In the genomic region with DNA sequence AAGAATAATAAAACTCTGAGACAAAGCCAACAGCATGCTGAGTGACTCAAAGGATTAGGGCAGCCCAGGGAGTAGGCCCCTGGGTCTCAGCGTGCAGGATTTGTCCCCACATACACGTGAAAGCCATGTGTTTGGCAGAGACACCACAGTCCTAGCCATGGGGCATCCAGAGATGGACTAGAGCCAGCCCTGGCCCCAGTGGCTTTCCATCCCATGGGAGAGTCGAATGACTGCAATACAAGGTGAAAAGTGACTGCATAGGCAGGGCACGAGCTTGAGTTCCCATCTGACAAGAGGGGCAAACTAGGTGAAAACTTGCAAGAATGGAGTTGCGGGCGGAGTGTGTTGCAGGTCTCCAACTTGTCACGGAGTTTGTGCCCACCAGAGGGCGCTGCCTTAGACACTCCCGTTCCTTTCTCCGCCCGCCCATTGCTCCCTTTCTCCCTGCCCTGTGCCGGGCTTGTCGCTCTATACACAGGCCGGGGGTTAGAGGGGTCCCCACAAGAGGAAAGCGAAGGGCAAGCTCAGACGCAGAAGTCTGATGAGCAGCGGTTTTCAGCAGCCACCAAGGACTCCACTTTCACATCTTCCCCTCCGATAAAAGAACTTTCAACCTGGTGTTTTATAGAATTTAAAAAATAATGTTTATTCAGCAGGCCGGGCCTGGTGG, we compare ENCODE assay signal across 8 cellular contexts. TPM values are rescaled to one million over a fixed set of nuclear protein-coding genes. Genes with fewer than 3 reads are reported as not detected.
DNase-seq lines count a peak whose midpoint lies in the region; ATAC-seq and TF ChIP-seq lines count a peak whose summit lies in the region.

No MANE protein-coding gene starts in this region.

- peak overlapping the region; percentile 42 for H3K4me3 Mint-ChIP-seq in osteocyte (ENCODE audit: unreplicated experiment)

- peak overlapping the region; percentile 34 for H3K27ac Mint-ChIP-seq in osteocyte (ENCODE audit: unreplicated experiment)

- ATAC-seq in upper lobe of right lung (peak; percentile 85), HG03108 (IDR thresholded peaks at IDR 0.05; ENCODE audit: unreplicated experiment) (no peak)

- peaks cover 29% of the 10 kb centered on the region for H3K4me1 ChIP-seq in SJSA1 (replicated peaks)
- peaks cover 21% of the 10 kb centered on the region for H3K4me1 ChIP-seq in upper lobe of right lung

- intact Hi-C loops in upper lobe of right lung (cut with DNase I) = loop anchor here (10.0 kb wide), 2 partner anchors 107 to 227 kb away; partner anchors contain the start of gene B3GNT6

- peak; percentile 66 for DNase-seq in GM04504 (ENCODE audit: low read depth)
- DNase-seq in SJSA1 (ENCODE audit: low read depth in 1 of 2, low spot score in 2 of 2) = peak; percentile 54 to 74
- DNase-seq in activated effector memory CD4-positive, alpha-beta T cell treated with anti-CD3 and anti-CD28 coated beads, Interleukin-2, amount 50 U/mL, for 16 hours = peak; percentile 88
- DNase-seq in germinal center (ENCODE audit: low spot score) = peak; percentile 71
- DNase-seq in osteocyte (ENCODE audit: extremely low spot score, unreplicated experiment) = peak; percentile 93
- DNase-seq in upper lobe of right lung = peak; percentile 90

- H3K4me3 ChIP-seq in SJSA1 (no peak overlapping the region), upper lobe of right lung (no peak overlapping the region)

- no peaks in the 10 kb centered on the region for H3K9me3 ChIP-seq in SJSA1 (replicated peaks)
- no peaks in the 10 kb centered on the region for H3K9me3 ChIP-seq in upper lobe of right lung

- H3K36me3 Mint-ChIP-seq in osteocyte (ENCODE audit: unreplicated experiment) = no peaks in the 10 kb centered on the region

- H3K36me3 ChIP-seq in SJSA1 (no peaks in the 10 kb centered on the region), upper lobe of right lung (no peaks in the 10 kb centered on the region)

- TF ChIP-seq CTCF in LNCAP (IDR thresholded peaks at IDR 0.05) (peak; percentile 80), osteocyte (IDR thresholded peaks at IDR 0.05) (peak; percentile 91), upper lobe of right lung (IDR thresholded peaks at IDR 0.05) (peak; percentile 77)

- H3K27me3 ChIP-seq in SJSA1 (replicated peaks) (no peaks in the 10 kb centered on the region), upper lobe of right lung (no peaks in the 10 kb centered on the region)

- no peak overlapping the region for H3K27ac ChIP-seq in SJSA1
- H3K27ac ChIP-seq in upper lobe of right lung = no peak overlapping the region

- H3K27me3 Mint-ChIP-seq in osteocyte (ENCODE audit: unreplicated experiment) = no peaks in the 10 kb centered on the region

- H3K4me1 Mint-ChIP-seq in osteocyte (ENCODE audit: unreplicated experiment) = peaks cover 48% of the 10 kb centered on the region

- no peaks in the 10 kb centered on the region for H3K9me3 Mint-ChIP-seq in osteocyte (ENCODE audit: unreplicated experiment)

RNA-seq across cellular contexts. Expression of gene TSKU, which starts 24.2 kb away (rescaled TPM):
- 19.5 and 19.8 TPM in 2 replicates for total RNA-seq in SJSA1 (2014; rRNA removed; shearing (Covaris generic))
- total RNA-seq in osteocyte (84.0 and 84.1 TPM in 2 replicates), upper lobe of right lung (18.1 TPM)

RNA-seq across cellular contexts. Expression of gene ACER3, which starts 53.4 kb away (rescaled TPM):
- total RNA-seq in SJSA1 (2014; rRNA removed; shearing (Covaris generic)) = 13.2 and 13.9 TPM in 2 replicates
- 17.4 and 17.6 TPM in 2 replicates for total RNA-seq in osteocyte
- total RNA-seq in upper lobe of right lung = 42.2 TPM
